Comparison of ENCODE assay signal across 1 cellular context in the genomic region with DNA sequence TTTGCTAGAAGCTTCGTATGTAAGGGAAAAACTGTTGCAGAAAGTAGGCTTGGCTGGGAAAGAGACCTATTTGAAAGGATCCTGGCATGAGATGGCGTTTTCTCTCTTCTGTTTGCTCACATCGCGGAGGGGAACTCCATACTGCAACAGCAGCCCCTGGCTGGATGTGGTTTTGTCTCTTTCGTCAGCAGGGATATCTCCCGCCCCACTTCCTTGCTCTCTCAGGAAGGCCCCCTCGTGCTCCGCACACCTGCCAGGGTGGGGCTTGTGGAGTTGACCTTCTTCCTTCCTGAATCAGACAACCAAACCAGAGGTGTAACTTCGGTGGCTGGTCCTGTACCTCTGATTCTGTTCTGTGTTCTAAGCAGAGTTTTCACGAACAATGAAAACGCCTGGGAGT.
TF ChIP-seq lines count a peak whose summit lies in the region.

No MANE protein-coding gene starts in this region.

TF ChIP-seq in IMR-90, 13 proteins besides CTCF, POLR2A, EP300 and RAD21 (continued from another document):
- TF ChIP-seq USF2 (IDR thresholded peaks at IDR 0.05; ENCODE audit: low read depth, low read length): no peak
